Comparison of ENCODE assay signal across 22 cellular contexts in the genomic region with DNA sequence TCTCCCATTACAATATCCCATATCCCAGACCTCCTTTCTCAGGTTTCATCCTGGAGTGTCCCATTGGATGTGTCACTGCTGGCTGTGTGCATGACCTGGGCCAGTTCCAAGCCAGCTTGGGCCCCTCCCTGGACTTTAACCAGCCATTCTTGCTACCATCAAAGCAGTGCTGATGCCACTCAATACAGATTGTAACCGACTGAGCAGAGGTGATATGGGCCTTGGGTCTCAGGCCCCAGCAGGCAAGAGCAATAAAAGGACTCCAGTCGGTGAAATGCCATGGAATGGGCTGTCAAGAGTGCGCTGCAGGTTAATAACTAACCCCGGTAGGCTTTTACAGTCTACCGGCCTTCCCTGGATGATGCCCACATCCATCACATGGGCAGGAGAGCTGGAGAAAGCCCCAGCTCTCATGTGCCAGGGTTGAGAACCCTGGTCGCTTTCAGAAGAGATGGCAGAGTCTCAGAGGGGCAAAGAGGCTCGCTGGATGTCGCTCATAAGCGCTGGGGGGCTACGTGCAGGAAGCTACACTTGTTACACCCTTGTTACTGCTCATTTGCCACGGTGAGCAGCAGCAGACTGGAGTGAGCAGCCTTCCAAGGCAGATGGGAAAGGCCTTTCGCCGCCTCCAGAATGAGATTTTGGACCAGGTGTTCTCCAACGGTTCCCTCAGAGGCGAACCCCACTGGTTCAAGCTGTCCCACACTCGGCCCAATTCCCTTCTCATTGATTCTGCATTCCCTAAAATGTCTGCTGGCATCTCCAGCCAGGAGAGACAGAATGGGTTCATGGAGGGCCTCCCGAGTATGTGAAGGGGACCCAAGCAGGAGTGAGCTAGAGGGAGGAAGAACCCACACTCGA. TPM values are rescaled to one million over a fixed set of nuclear protein-coding genes. Genes with fewer than 3 reads are reported as not detected.
DNase-seq lines count a peak whose midpoint lies in the region; ATAC-seq and TF ChIP-seq lines count a peak whose summit lies in the region.
"Had no signal": no experiment of that assay in that cellular context is flagged by ENCODE, and none has a peak within 500 bp of the region (broad histone marks: within the 10 kb centered on the region; RNA-seq: fewer than 3 reads in every experiment).

No MANE protein-coding gene starts in this region.

- in situ Hi-C loops in Caki2 (cut with HindIII; ENCODE audit: low pct_unique_long_range_greater_than_20kb, low sequenced_read_pairs): no loop called here
- in situ Hi-C loops in gastrocnemius medialis (cut with MboI; ENCODE audit: low sequenced_read_pairs in 4 of 4): no loop called here

- H3K27ac Mint-ChIP-seq in WTC11: peak overlapping the region; percentile 58
- no peak overlapping the region for H3K27ac Mint-ChIP-seq in mesothelial cell of epicardium
- H3K27ac Mint-ChIP-seq: activated T-helper 2 cell treated with anti-CD3 and anti-CD28 coated beads, Interferon-gamma antibody, Interleukin-2, Interleukin-4, amounts not matched to agents 10 μg/mL and 5 μg/mL and 100 μg/mL, durations not matched to agents 14 hours and 24 hours and 36 hours; dendritic cell treated with granulocyte-macrophage colony-stimulating factor and Interleukin-4, amounts not matched to agents 40 ng/mL and 50 ng/mL, for 4 days; naive B cell; progenitor cell of endocrine pancreas had no signal

- intact Hi-C loops in gastrocnemius medialis (cut with DNase I; ENCODE audit: low total_unique reads): no loop called here

- peak; percentile 55 for ATAC-seq in WTC11
- ATAC-seq in gastrocnemius medialis: no peak
- ATAC-seq: K562 had no signal

- peaks cover 39% of the 10 kb centered on the region for H3K4me1 Mint-ChIP-seq in WTC11
- H3K4me1 Mint-ChIP-seq in mesothelial cell of epicardium: peaks cover 17% of the 10 kb centered on the region

- no peaks in the 10 kb centered on the region for H3K27me3 ChIP-seq in muscle layer of duodenum (ENCODE audit: low read depth, low read length)
- H3K27me3 ChIP-seq in gastrocnemius medialis: peaks cover 0 to 3% (median 0%) of the 10 kb centered on the region in 3 donors

- H3K27ac ChIP-seq in muscle layer of duodenum (ENCODE audit: low read length): peak overlapping the region; percentile 40
- no peak overlapping the region for H3K27ac ChIP-seq in gastrocnemius medialis
- H3K27ac ChIP-seq: heart right ventricle, PC-9, WERI-Rb-1 had no signal

- H3K27me3 Mint-ChIP-seq in WTC11 (ENCODE audit: low read depth) (no peaks in the 10 kb centered on the region), mesothelial cell of epicardium (ENCODE audit: low read depth) (no peaks in the 10 kb centered on the region)
- H3K27me3 Mint-ChIP-seq: progenitor cell of endocrine pancreas had no signal

- peaks cover 4% of the 10 kb centered on the region for H3K36me3 Mint-ChIP-seq in WTC11
- H3K36me3 Mint-ChIP-seq in mesothelial cell of epicardium: peaks cover 3% of the 10 kb centered on the region
- H3K36me3 Mint-ChIP-seq: naive B cell had no signal

- H3K4me1 ChIP-seq in muscle layer of duodenum (ENCODE audit: control insufficient read depth in 1 of 2, insufficient read depth in 2 of 2, low read length in 2 of 2) (peaks cover 0 to 3% of the 10 kb centered on the region in 2 donors), gastrocnemius medialis (peaks cover 7 to 14% of the 10 kb centered on the region in 2 donors)

- H3K9me3 Mint-ChIP-seq in WTC11 (no peaks in the 10 kb centered on the region), mesothelial cell of epicardium (peaks cover 3% of the 10 kb centered on the region)
- H3K9me3 Mint-ChIP-seq: activated T-helper 2 cell treated with anti-CD3 and anti-CD28 coated beads, Interferon-gamma antibody, Interleukin-2, Interleukin-4, amounts not matched to agents 10 μg/mL and 5 μg/mL and 100 μg/mL, durations not matched to agents 14 hours and 24 hours and 36 hours; dendritic cell treated with granulocyte-macrophage colony-stimulating factor and Interleukin-4, amounts not matched to agents 40 ng/mL and 50 ng/mL, for 4 days; naive B cell had no signal

- CTCF ChIA-PET in WTC11 (lab: Charles Lee): interaction anchor here (1.1 to 2.0 kb wide), 4 partner anchors 9 to 49 kb away, joined by 3 to 9 read pairs (median 4); no protein-coding TSS in a partner anchor

- POLR2A ChIA-PET in WTC11 (lab: Charles Lee): interaction anchor here (0.6 kb wide), 2 partner anchors 125 to 1268 kb away, joined by 5 to 6 read pairs; no protein-coding TSS in a partner anchor

- no peak overlapping the region for H3K4me3 Mint-ChIP-seq in WTC11
- no peak overlapping the region for H3K4me3 Mint-ChIP-seq in mesothelial cell of epicardium
- H3K4me3 Mint-ChIP-seq: dendritic cell treated with granulocyte-macrophage colony-stimulating factor and Interleukin-4, amounts not matched to agents 40 ng/mL and 50 ng/mL, for 4 days; naive B cell had no signal

- H3K4me3 ChIP-seq in muscle layer of duodenum (ENCODE audit: low read depth in 1 of 2, low read length in 2 of 2) (no peak overlapping the region), gastrocnemius medialis (no peak overlapping the region)
- H3K4me3 ChIP-seq: HAP-1, heart right ventricle, K562, PC-9 had no signal

- no peak for TF ChIP-seq POLR2A in gastrocnemius medialis (IDR thresholded peaks at IDR 0.05)

- peak; percentile 37 for DNase-seq in Caki2 (ENCODE audit: low read depth)
- peak; percentile 57 for DNase-seq in HT1080 (ENCODE audit: low read depth)
- DNase-seq in WTC11 (ENCODE audit: low spot score): no peak
- DNase-seq in NCI-H187 treated with DMSO at 0.1 percent for 48 hours (lab: John Stamatoyannopoulos, UW): no peak
- no peak for DNase-seq in stimulated activated CD4-positive, alpha-beta T cell treated with anti-CD3 and anti-CD28 coated beads, Interleukin-4, amount 100 ng/mL, for 24 hours
- DNase-seq in mesothelial cell of epicardium (ENCODE audit: low spot score in 2 of 2, unreplicated experiment in 2 of 2): no peak
- no peak for DNase-seq in gastrocnemius medialis
- DNase-seq: activated CD8-positive, alpha-beta memory T cell treated with anti-CD3 and anti-CD28 coated beads for 24 hours; anterior cingulate cortex; heart right ventricle; kidney glomerular epithelial cell; naive B cell; NCI-H1417 treated with DMSO at 0.1 percent for 48 hours; PC-9; SW 1271; WERI-Rb-1 had no signal

- H3K36me3 ChIP-seq in muscle layer of duodenum (ENCODE audit: control insufficient read depth in 1 of 2, insufficient read depth in 2 of 2, low read length in 2 of 2): no peaks in the 10 kb centered on the region
- no peaks in the 10 kb centered on the region for H3K36me3 ChIP-seq in gastrocnemius medialis
- H3K36me3 ChIP-seq: HAP-1, heart right ventricle, WERI-Rb-1 had no signal

- TF ChIP-seq CTCF in WTC11 (IDR thresholded peaks at IDR 0.05): no peak
- no peak for TF ChIP-seq CTCF in mesothelial cell of epicardium (IDR thresholded peaks at IDR 0.05; ENCODE audit: unreplicated experiment)
- TF ChIP-seq CTCF in gastrocnemius medialis (IDR thresholded peaks at IDR 0.05 in 4 of 5, conservative IDR thresholded peaks at IDR 0.05 in 1 of 5): no peak

- H3K9me3 ChIP-seq in muscle layer of duodenum (ENCODE audit: control insufficient read depth in 1 of 2, low read length in 2 of 2): no peaks in the 10 kb centered on the region
- H3K9me3 ChIP-seq in gastrocnemius medialis: no peaks in the 10 kb centered on the region
- H3K9me3 ChIP-seq: HAP-1, heart right ventricle had no signal

TF ChIP-seq in WTC11, 78 proteins besides CTCF, POLR2A, EP300 and RAD21:
- TF ChIP-seq GABPB1 (CRISPR knock-in tag; IDR thresholded peaks at IDR 0.05) (peak; percentile 54; the same call in 1 of the 2 replicates), ESRRA (CRISPR knock-in tag; IDR thresholded peaks at IDR 0.05; ENCODE audit: borderline replicate concordance) (no peak)

RNA-seq across cellular contexts. Expression of gene EPB41L4B, which starts 13.2 kb away (rescaled TPM):
- total RNA-seq in Caki2 (2014; rRNA removed; shearing (Covaris generic); ENCODE audit: low replicate concordance): 2.7 and 4.4 TPM in 2 replicates
- total RNA-seq in HT1080 (2014; rRNA removed; shearing (Covaris generic)): 3.3 and 3.6 TPM in 2 replicates
- 2.0 and 2.7 TPM in 2 replicates for polyA plus RNA-seq in HT1080 (2015; cell fraction: cytosol; rRNA removed)
- polyA plus RNA-seq in HT1080 (2015; cell fraction: nucleus; rRNA removed): 2.4 and 3.1 TPM in 2 replicates
- 20.0 to 21.8 TPM (median 21.7 TPM) in 3 replicates for total RNA-seq in WTC11 (2021)
- total RNA-seq in mesothelial cell of epicardium: 5.2 to 5.5 TPM (median 5.3 TPM) in 3 replicates
- total RNA-seq in gastrocnemius medialis: 1 to 10 TPM; 3.8 to 6.9 (median 6.1) TPM

Comparison
In these comparisons a context has a peak if more than half of its experiments do, and no peak if none do; other contexts are left out.
1. DNase-seq: peak in Caki2 (single experiment) and HT1080 (single experiment); none in WTC11 (single experiment), NCI-H187 treated with DMSO at 0.1 percent for 48 hours (single experiment), stimulated activated CD4-positive, alpha-beta T cell treated with anti-CD3 and anti-CD28 coated beads, Interleukin-4, amount 100 ng/mL, for 24 hours (single experiment), mesothelial cell of epicardium (0 of 2) and gastrocnemius medialis (0 of 2).